ENCODE assay signal across 1 cellular context in genomic region chr5:115544371-115545064, GRCh38.
TF ChIP-seq lines count a peak whose summit lies in the region.

A gene with protein sequence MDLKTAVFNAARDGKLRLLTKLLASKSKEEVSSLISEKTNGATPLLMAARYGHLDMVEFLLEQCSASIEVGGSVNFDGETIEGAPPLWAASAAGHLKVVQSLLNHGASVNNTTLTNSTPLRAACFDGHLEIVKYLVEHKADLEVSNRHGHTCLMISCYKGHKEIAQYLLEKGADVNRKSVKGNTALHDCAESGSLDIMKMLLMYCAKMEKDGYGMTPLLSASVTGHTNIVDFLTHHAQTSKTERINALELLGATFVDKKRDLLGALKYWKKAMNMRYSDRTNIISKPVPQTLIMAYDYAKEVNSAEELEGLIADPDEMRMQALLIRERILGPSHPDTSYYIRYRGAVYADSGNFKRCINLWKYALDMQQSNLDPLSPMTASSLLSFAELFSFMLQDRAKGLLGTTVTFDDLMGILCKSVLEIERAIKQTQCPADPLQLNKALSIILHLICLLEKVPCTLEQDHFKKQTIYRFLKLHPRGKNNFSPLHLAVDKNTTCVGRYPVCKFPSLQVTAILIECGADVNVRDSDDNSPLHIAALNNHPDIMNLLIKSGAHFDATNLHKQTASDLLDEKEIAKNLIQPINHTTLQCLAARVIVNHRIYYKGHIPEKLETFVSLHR (minus strand): TSS chr5:115544775. CDS start chr5:115543493, 1,282 bp downstream.

TF ChIP-seq in HepG2, 621 proteins besides CTCF, POLR2A, EP300 and RAD21 (continued from another document and continues in another):
- TF ChIP-seq ZNF407 (CRISPR knock-in tag; IDR thresholded peaks at IDR 0.05; ENCODE audit: not compliant biosample characterization) (peak; percentile 87), ARID3A (IDR thresholded peaks at IDR 0.05; ENCODE audit: low read depth, low read length) (no peak), ZBTB39 (CRISPR knock-in tag; IDR thresholded peaks at IDR 0.05) (no peak), KDM3A (CRISPR knock-in tag; IDR thresholded peaks at IDR 0.05; ENCODE audit: low read depth) (no peak; the same call in 1 of the 2 replicates), TSC22D2 (CRISPR knock-in tag; IDR thresholded peaks at IDR 0.05; ENCODE audit: borderline replicate concordance) (peak; percentile 65; the same call in 1 of the 2 replicates), KLF6 (CRISPR knock-in tag; IDR thresholded peaks at IDR 0.05) (peak; percentile 80), CCDC6 (CRISPR knock-in tag; IDR thresholded peaks at IDR 0.05) (peak; percentile 94), ATM (IDR thresholded peaks at IDR 0.05; ENCODE audit: borderline replicate concordance) (no peak), GATAD2A (CRISPR knock-in tag; IDR thresholded peaks at IDR 0.05) (peak; percentile 51; the same call in 1 of the 2 replicates), ZNF143 (CRISPR knock-in tag; IDR thresholded peaks at IDR 0.05) (no peak), ZNF646 (CRISPR knock-in tag; IDR thresholded peaks at IDR 0.05) (no peak), ZNF790 (CRISPR knock-in tag; IDR thresholded peaks at IDR 0.05; ENCODE audit: borderline replicate concordance) (peak; percentile 44; the same call in 1 of the 2 replicates), GABPB1 (CRISPR knock-in tag; IDR thresholded peaks at IDR 0.05) (peak; percentile 82), TRIM24 (CRISPR knock-in tag; IDR thresholded peaks at IDR 0.05) (no peak), ZBTB26 (CRISPR knock-in tag; IDR thresholded peaks at IDR 0.05; ENCODE audit: borderline replicate concordance) (peak; percentile 66; the same call in 1 of the 2 replicates)
- TF ChIP-seq, protein P1, sequence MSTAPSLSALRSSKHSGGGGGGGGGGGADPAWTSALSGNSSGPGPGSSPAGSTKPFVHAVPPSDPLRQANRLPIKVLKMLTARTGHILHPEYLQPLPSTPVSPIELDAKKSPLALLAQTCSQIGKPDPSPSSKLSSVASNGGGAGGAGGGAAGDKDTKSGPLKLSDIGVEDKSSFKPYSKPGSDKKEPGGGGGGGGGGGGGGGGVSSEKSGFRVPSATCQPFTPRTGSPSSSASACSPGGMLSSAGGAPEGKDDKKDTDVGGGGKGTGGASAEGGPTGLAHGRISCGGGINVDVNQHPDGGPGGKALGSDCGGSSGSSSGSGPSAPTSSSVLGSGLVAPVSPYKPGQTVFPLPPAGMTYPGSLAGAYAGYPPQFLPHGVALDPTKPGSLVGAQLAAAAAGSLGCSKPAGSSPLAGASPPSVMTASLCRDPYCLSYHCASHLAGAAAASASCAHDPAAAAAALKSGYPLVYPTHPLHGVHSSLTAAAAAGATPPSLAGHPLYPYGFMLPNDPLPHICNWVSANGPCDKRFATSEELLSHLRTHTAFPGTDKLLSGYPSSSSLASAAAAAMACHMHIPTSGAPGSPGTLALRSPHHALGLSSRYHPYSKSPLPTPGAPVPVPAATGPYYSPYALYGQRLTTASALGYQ (CRISPR knock-in tag; IDR thresholded peaks at IDR 0.05) = no peak; the same call in 1 of the 2 replicates
- TF ChIP-seq, protein P2, sequence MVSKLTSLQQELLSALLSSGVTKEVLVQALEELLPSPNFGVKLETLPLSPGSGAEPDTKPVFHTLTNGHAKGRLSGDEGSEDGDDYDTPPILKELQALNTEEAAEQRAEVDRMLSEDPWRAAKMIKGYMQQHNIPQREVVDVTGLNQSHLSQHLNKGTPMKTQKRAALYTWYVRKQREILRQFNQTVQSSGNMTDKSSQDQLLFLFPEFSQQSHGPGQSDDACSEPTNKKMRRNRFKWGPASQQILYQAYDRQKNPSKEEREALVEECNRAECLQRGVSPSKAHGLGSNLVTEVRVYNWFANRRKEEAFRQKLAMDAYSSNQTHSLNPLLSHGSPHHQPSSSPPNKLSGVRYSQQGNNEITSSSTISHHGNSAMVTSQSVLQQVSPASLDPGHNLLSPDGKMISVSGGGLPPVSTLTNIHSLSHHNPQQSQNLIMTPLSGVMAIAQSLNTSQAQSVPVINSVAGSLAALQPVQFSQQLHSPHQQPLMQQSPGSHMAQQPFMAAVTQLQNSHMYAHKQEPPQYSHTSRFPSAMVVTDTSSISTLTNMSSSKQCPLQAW (CRISPR knock-in tag; IDR thresholded peaks at IDR 0.05) = peak; percentile 69; the same call in 1 of the 2 replicates
- TF ChIP-seq, protein P3, sequence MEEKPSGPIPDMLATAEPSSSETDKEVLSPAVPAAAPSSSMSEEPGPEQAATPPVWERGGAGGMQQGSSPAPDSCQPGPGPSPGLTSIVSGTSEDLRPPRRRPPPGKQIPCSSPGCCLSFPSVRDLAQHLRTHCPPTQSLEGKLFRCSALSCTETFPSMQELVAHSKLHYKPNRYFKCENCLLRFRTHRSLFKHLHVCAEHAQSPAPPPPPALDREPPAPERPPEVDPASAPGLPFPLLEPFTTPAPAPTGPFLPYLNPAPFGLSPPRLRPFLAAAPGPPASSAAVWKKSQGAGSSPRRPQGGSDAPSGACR (CRISPR knock-in tag; IDR thresholded peaks at IDR 0.05) = no peak
